ENCODE assay signal across 30 cellular contexts in the genomic region with DNA sequence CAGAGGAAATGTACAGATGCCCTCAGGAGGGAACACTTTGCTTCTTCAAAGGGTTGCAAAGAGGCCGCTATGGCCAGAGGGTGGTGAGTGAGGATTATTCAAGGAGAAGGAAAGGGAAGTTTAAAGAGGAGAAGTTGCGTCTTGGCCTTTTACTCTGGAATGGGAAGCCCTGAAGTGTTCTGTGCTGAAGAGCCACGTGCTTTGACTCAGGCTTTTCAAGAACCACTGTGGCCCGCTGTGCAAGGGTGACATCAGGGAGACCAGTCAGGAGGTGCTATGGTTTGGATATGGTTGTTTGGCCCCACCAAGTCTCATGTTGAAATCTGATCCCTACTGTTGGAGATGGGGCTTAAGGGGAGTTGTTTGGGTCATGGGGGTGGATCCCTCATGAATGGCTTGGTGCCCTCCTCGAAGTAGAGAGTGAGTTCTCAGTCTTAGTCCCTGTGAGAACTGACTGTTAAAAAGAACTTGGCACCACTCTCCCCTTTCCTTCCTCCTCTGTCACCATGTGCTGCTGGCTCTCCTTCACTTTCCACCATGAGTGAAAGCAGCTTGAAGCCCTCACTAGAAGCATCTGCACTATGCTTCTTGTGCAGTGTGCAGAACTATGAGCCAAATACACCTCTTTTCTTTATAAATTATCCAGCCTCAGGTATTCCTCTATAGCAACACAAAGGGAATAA.
DNase-seq lines count a peak whose midpoint lies in the region; ATAC-seq, FAIRE-seq and TF ChIP-seq lines count a peak whose summit lies in the region.
"Had no signal": no experiment of that assay in that cellular context is flagged by ENCODE, and none has a peak within 500 bp of the region (broad histone marks: within the 10 kb centered on the region; RNA-seq: fewer than 3 reads in every experiment).

No MANE protein-coding gene starts in this region.

- TF ChIP-seq POLR2A in K562 (conservative IDR thresholded peaks at IDR 0.05), result no peak
- no peak for TF ChIP-seq POLR2A in HepG2 (IDR thresholded peaks at IDR 0.05; ENCODE audit: insufficient read depth in 1 of 2, low read depth in 2 of 2, low read length in 2 of 2)
- TF ChIP-seq POLR2A in gastrocnemius medialis (IDR thresholded peaks at IDR 0.05), result no peak

- no peak overlapping the region for H3K4me3 Mint-ChIP-seq in activated naive CD8-positive, alpha-beta T cell treated with anti-CD3 and anti-CD28 coated beads, Interleukin-2, amount 10 ng/mL, durations not matched to agents 7 days and 5 days
- no peak overlapping the region for H3K4me3 Mint-ChIP-seq in activated naive CD8-positive, alpha-beta T cell treated with anti-CD3 and anti-CD28 coated beads, Interleukin-2, amount 50 U/mL, for 24 hours
- H3K4me3 Mint-ChIP-seq in activated CD4-positive, alpha-beta memory T cell treated with anti-CD3 and anti-CD28 coated beads for 36 hours, result no peak overlapping the region
- no peak overlapping the region for H3K4me3 Mint-ChIP-seq in activated CD4-positive, alpha-beta T cell treated with anti-CD3 and anti-CD28 coated beads, Interleukin-2, amount 10 ng/mL, durations not matched to agents 7 days and 5 days
- H3K4me3 Mint-ChIP-seq: activated CD4-positive, alpha-beta memory T cell treated with anti-CD3 and anti-CD28 coated beads, Interleukin-2, amount 10 ng/mL, durations not matched to agents 7 days and 5 days; activated naive CD8-positive, alpha-beta T cell; GM23338; neural crest cell had no signal

- H3K27ac ChIP-seq in K562 (ENCODE audit: extremely low read depth, low read depth, low read length) (no peak overlapping the region), HepG2 (ENCODE audit: extremely low read length, insufficient read depth, low read length) (no peak overlapping the region), gastrocnemius medialis (no peak overlapping the region)
- H3K27ac ChIP-seq: 22Rv1, C4-2B, dorsolateral prefrontal cortex, parathyroid adenoma, Peyer's patch, suprapubic skin, vagina had no signal

- H4K20me1 ChIP-seq in K562 (replicated peaks; ENCODE audit: control insufficient read depth, insufficient read depth, low read length) (no peaks in the 10 kb centered on the region), HepG2 (ENCODE audit: insufficient read depth, low read length) (no peaks in the 10 kb centered on the region)

- no peak overlapping the region for H3K4me3 ChIP-seq in K562
- no peak overlapping the region for H3K4me3 ChIP-seq in HepG2 (replicated peaks in 1 of 3; ENCODE audit: insufficient read depth in 1 of 3, low read depth in 2 of 3, low read length in 3 of 3)
- H3K4me3 ChIP-seq in gastrocnemius medialis, result no peak overlapping the region
- H3K4me3 ChIP-seq: dorsolateral prefrontal cortex, GM12878, GM23338, Peyer's patch, SJSA1, suprapubic skin, vagina had no signal

- no peak for DNase-seq in activated naive CD8-positive, alpha-beta T cell treated with anti-CD3 and anti-CD28 coated beads, Interleukin-2, amount 10 ng/mL, durations not matched to agents 7 days and 5 days
- no peak for DNase-seq in activated naive CD8-positive, alpha-beta T cell treated with anti-CD3 and anti-CD28 coated beads, Interleukin-2, amount 50 U/mL, for 24 hours
- DNase-seq in K562 (ENCODE audit: extremely low read depth in 1 of 4, low spot score in 3 of 4), result no peak
- no peak for DNase-seq in HepG2 (ENCODE audit: low spot score)
- peak; percentile 5 to 27 for DNase-seq in gastrocnemius medialis
- no peak for DNase-seq in activated CD4-positive, alpha-beta memory T cell treated with anti-CD3 and anti-CD28 coated beads for 36 hours
- DNase-seq in activated CD4-positive, alpha-beta T cell treated with anti-CD3 and anti-CD28 coated beads, Interleukin-2, amount 10 ng/mL, durations not matched to agents 7 days and 5 days, result no peak
- DNase-seq in NCI-H1048 (lab: John Stamatoyannopoulos, UW), result no peak
- DNase-seq: activated CD4-positive, alpha-beta memory T cell treated with anti-CD3 and anti-CD28 coated beads, Interleukin-2, amount 10 ng/mL, durations not matched to agents 7 days and 5 days; activated CD4-positive, CD25-positive, alpha-beta regulatory T cell; activated CD8-positive, alpha-beta memory T cell treated with anti-CD3 and anti-CD28 coated beads, Interleukin-2, amount 50 U/mL, for 48 hours; cerebellar nuclear complex; dorsolateral prefrontal cortex; islet precursor cell; NCI-H2029 treated with DMSO at 0.1 percent for 48 hours; NCI-H2227 treated with DMSO at 0.1 percent for 48 hours; NCI-H526 treated with DMSO at 0.1 percent for 48 hours; Peyer's patch; stimulated activated CD4-positive, alpha-beta T cell treated with anti-CD3 and anti-CD28 coated beads, Interleukin-4, amount 100 ng/mL, for 4 hours; stimulated activated naive CD4-positive, alpha-beta T cell had no signal

- H3K4me1 ChIP-seq in K562 (replicated peaks in 1 of 2; ENCODE audit: control insufficient read depth in 2 of 2, insufficient read depth in 2 of 2, low read length in 2 of 2) (no peaks in the 10 kb centered on the region; a peak in 1 of 5 replicates), HepG2 (ENCODE audit: insufficient read depth, low read length) (no peaks in the 10 kb centered on the region), gastrocnemius medialis (no peaks in the 10 kb centered on the region)
- H3K4me1 ChIP-seq: parathyroid adenoma, Peyer's patch, suprapubic skin had no signal

- CTCF ChIA-PET in K562 (lab: Yijun Ruan, JAX; ENCODE audit: low intra/inter-chr PET ratio), result no interaction called here
- CTCF ChIA-PET in HepG2 (lab: Yijun Ruan, JAX; ENCODE audit: low intra/inter-chr PET ratio, low total read pairs), result no interaction called here
- CTCF ChIA-PET in activated CD4-positive, alpha-beta memory T cell treated with anti-CD3 and anti-CD28 coated beads for 36 hours (lab: Charles Lee), result no interaction called here
- CTCF ChIA-PET in activated CD4-positive, alpha-beta T cell treated with anti-CD3 and anti-CD28 coated beads, Interleukin-2, amount 10 ng/mL, durations not matched to agents 7 days and 5 days (lab: Charles Lee), result no interaction called here

- H3K27me3 ChIP-seq in K562 (ENCODE audit: control insufficient read depth in 2 of 2, insufficient read depth in 2 of 2, low read length in 2 of 2) (no peaks in the 10 kb centered on the region), HepG2 (ENCODE audit: control insufficient read depth in 1 of 2, insufficient read depth in 2 of 2, low read length in 2 of 2) (no peaks in the 10 kb centered on the region), gastrocnemius medialis (no peaks in the 10 kb centered on the region)
- H3K27me3 ChIP-seq: dorsolateral prefrontal cortex, Peyer's patch, SJSA1, suprapubic skin, vagina had no signal

- in situ Hi-C loops in K562 (cut with MboI), result no loop called here
- in situ Hi-C loops in HepG2 (cut with HindIII; ENCODE audit: extremely low pct_ligation_motif_present, low pct_unique_long_range_greater_than_20kb), result no loop called here
- in situ Hi-C loops in gastrocnemius medialis (cut with MboI; ENCODE audit: low sequenced_read_pairs in 4 of 4), result no loop called here

- ATAC-seq in activated naive CD8-positive, alpha-beta T cell treated with anti-CD3 and anti-CD28 coated beads, Interleukin-2, amount 10 ng/mL, durations not matched to agents 7 days and 5 days (ENCODE audit: low read depth), result no peak
- ATAC-seq in activated naive CD8-positive, alpha-beta T cell treated with anti-CD3 and anti-CD28 coated beads, Interleukin-2, amount 50 U/mL, for 24 hours, result no peak
- ATAC-seq in K562 (peak; percentile 31; the same call in 2 of the 3 replicates), HepG2 (no peak), gastrocnemius medialis (no peak)
- ATAC-seq: GM12878, GM23338 had no signal

- H3K36me3 ChIP-seq in K562 (ENCODE audit: control insufficient read depth, insufficient read depth, low read length) (no peaks in the 10 kb centered on the region), HepG2 (replicated peaks in 1 of 2; ENCODE audit: control insufficient read depth in 1 of 2, insufficient read depth in 2 of 2, low read length in 2 of 2) (no peaks in the 10 kb centered on the region; a peak in 1 of 5 replicates), gastrocnemius medialis (no peaks in the 10 kb centered on the region)
- H3K36me3 ChIP-seq: Peyer's patch, suprapubic skin, vagina had no signal

- H3K9me1 ChIP-seq in K562 (ENCODE audit: control insufficient read depth, insufficient read depth, low read length), result no peaks in the 10 kb centered on the region

- intact Hi-C loops in K562 (cut with micrococcal nuclease), result no loop called here
- intact Hi-C loops in HepG2 (cut with micrococcal nuclease; ENCODE audit: unreplicated experiment), result no loop called here
- intact Hi-C loops in gastrocnemius medialis (cut with DNase I; ENCODE audit: low total_unique reads), result no loop called here
- intact Hi-C loops in activated CD4-positive, alpha-beta memory T cell treated with anti-CD3 and anti-CD28 coated beads for 36 hours (cut with micrococcal nuclease), result no loop called here

- peaks cover 9% of the 10 kb centered on the region for H3K4me1 Mint-ChIP-seq in activated naive CD8-positive, alpha-beta T cell treated with anti-CD3 and anti-CD28 coated beads, Interleukin-2, amount 10 ng/mL, durations not matched to agents 7 days and 5 days
- H3K4me1 Mint-ChIP-seq in activated naive CD8-positive, alpha-beta T cell treated with anti-CD3 and anti-CD28 coated beads, Interleukin-2, amount 50 U/mL, for 24 hours, result no peaks in the 10 kb centered on the region
- no peaks in the 10 kb centered on the region for H3K4me1 Mint-ChIP-seq in activated CD4-positive, alpha-beta memory T cell treated with anti-CD3 and anti-CD28 coated beads for 36 hours (ENCODE audit: low read depth)
- H3K4me1 Mint-ChIP-seq in activated CD4-positive, alpha-beta T cell treated with anti-CD3 and anti-CD28 coated beads, Interleukin-2, amount 10 ng/mL, durations not matched to agents 7 days and 5 days, result peaks cover 12% of the 10 kb centered on the region
- H3K4me1 Mint-ChIP-seq: neural crest cell had no signal

- FAIRE-seq in K562 (lab: Jason Lieb, UNC) (peak; percentile 23), HepG2 (lab: Jason Lieb, UNC) (no peak)
- FAIRE-seq: GM12878 had no signal

- TF ChIP-seq CTCF in K562 (IDR thresholded peaks at IDR 0.05 in 2 of 3, conservative IDR thresholded peaks at IDR 0.05 in 1 of 3; ENCODE audit: insufficient read depth in 2 of 3, low read depth in 1 of 3, low read length in 3 of 3) (no peak), HepG2 (CRISPR knock-in tag; IDR thresholded peaks at IDR 0.05) (no peak), gastrocnemius medialis (IDR thresholded peaks at IDR 0.05 in 4 of 5, conservative IDR thresholded peaks at IDR 0.05 in 1 of 5) (no peak)

- H3K9ac ChIP-seq in K562 (ENCODE audit: insufficient read depth in 1 of 2, low read depth in 2 of 2, low read length in 2 of 2) (no peak overlapping the region), HepG2 (ENCODE audit: insufficient read depth, low read depth, low read length) (no peak overlapping the region)
- H3K9ac ChIP-seq: parathyroid adenoma had no signal

- peaks cover 31% of the 10 kb centered on the region for H3K36me3 Mint-ChIP-seq in activated naive CD8-positive, alpha-beta T cell treated with anti-CD3 and anti-CD28 coated beads, Interleukin-2, amount 10 ng/mL, durations not matched to agents 7 days and 5 days
- H3K36me3 Mint-ChIP-seq in activated naive CD8-positive, alpha-beta T cell treated with anti-CD3 and anti-CD28 coated beads, Interleukin-2, amount 50 U/mL, for 24 hours (ENCODE audit: low read depth), result peaks cover 4% of the 10 kb centered on the region
- H3K36me3 Mint-ChIP-seq in activated CD4-positive, alpha-beta memory T cell treated with anti-CD3 and anti-CD28 coated beads for 36 hours, result peaks cover 2% of the 10 kb centered on the region
- peaks cover 19% of the 10 kb centered on the region for H3K36me3 Mint-ChIP-seq in activated CD4-positive, alpha-beta T cell treated with anti-CD3 and anti-CD28 coated beads, Interleukin-2, amount 10 ng/mL, durations not matched to agents 7 days and 5 days (ENCODE audit: low read depth)

- H3K9me3 ChIP-seq in K562 (replicated peaks; ENCODE audit: control insufficient read depth, insufficient read depth, low read depth, low read length), result no peaks in the 10 kb centered on the region
- H3K9me3 ChIP-seq in HepG2 (ENCODE audit: low read length), result no peaks in the 10 kb centered on the region
- H3K9me3 ChIP-seq in gastrocnemius medialis, result no peaks in the 10 kb centered on the region
- H3K9me3 ChIP-seq: Peyer's patch, SJSA1, suprapubic skin, vagina had no signal

- no peak overlapping the region for H3K4me2 ChIP-seq in K562 (ENCODE audit: insufficient read depth, low read length)
- H3K4me2 ChIP-seq in HepG2 (ENCODE audit: low read depth, low read length), result no peak overlapping the region
- H3K4me2 ChIP-seq: GM23338 had no signal

- no TSS peak for BruUV-seq in K562 (replicated peaks; lab: Mats Ljungman, UMichigan)
- BruUV-seq in HepG2 (replicated peaks; lab: Mats Ljungman, UMichigan), result no TSS peak

- H3K27me3 Mint-ChIP-seq in activated naive CD8-positive, alpha-beta T cell treated with anti-CD3 and anti-CD28 coated beads, Interleukin-2, amount 10 ng/mL, durations not matched to agents 7 days and 5 days, result no peaks in the 10 kb centered on the region
- no peaks in the 10 kb centered on the region for H3K27me3 Mint-ChIP-seq in activated naive CD8-positive, alpha-beta T cell treated with anti-CD3 and anti-CD28 coated beads, Interleukin-2, amount 50 U/mL, for 24 hours
- no peaks in the 10 kb centered on the region for H3K27me3 Mint-ChIP-seq in activated CD4-positive, alpha-beta memory T cell treated with anti-CD3 and anti-CD28 coated beads for 36 hours
- H3K27me3 Mint-ChIP-seq in activated CD4-positive, alpha-beta T cell treated with anti-CD3 and anti-CD28 coated beads, Interleukin-2, amount 10 ng/mL, durations not matched to agents 7 days and 5 days, result no peaks in the 10 kb centered on the region
- H3K27me3 Mint-ChIP-seq: activated CD4-positive, alpha-beta memory T cell treated with anti-CD3 and anti-CD28 coated beads, Interleukin-2, amount 10 ng/mL, durations not matched to agents 7 days and 5 days; activated naive CD8-positive, alpha-beta T cell had no signal

- TF ChIP-seq EP300 in K562 (IDR thresholded peaks at IDR 0.05; ENCODE audit: low read length) (no peak), HepG2 (IDR thresholded peaks at IDR 0.05; ENCODE audit: low read depth in 2 of 2, low read length in 2 of 2) (no peak), HepG2 (CRISPR knock-in tag; IDR thresholded peaks at IDR 0.05; ENCODE audit: borderline replicate concordance) (no peak)

- no peaks in the 10 kb centered on the region for H3K79me2 ChIP-seq in K562 (ENCODE audit: control insufficient read depth, insufficient read depth, low read length)
- H3K79me2 ChIP-seq in HepG2 (ENCODE audit: insufficient read depth, low read length), result no peaks in the 10 kb centered on the region
- H3K79me2 ChIP-seq: parathyroid adenoma had no signal

- TF ChIP-seq RAD21 in K562 (CRISPR knock-in tag; conservative IDR thresholded peaks at IDR 0.05 in 1 of 2, IDR thresholded peaks at IDR 0.05 in 1 of 2), result no peak
- TF ChIP-seq RAD21 in HepG2 (CRISPR knock-in tag; IDR thresholded peaks at IDR 0.05), result no peak

- peak overlapping the region; percentile 8 for H3K27ac Mint-ChIP-seq in activated naive CD8-positive, alpha-beta T cell treated with anti-CD3 and anti-CD28 coated beads, Interleukin-2, amount 10 ng/mL, durations not matched to agents 7 days and 5 days
- H3K27ac Mint-ChIP-seq in activated naive CD8-positive, alpha-beta T cell treated with anti-CD3 and anti-CD28 coated beads, Interleukin-2, amount 50 U/mL, for 24 hours, result no peak overlapping the region
- no peak overlapping the region for H3K27ac Mint-ChIP-seq in activated CD4-positive, alpha-beta memory T cell treated with anti-CD3 and anti-CD28 coated beads for 36 hours
- H3K27ac Mint-ChIP-seq in activated CD4-positive, alpha-beta T cell treated with anti-CD3 and anti-CD28 coated beads, Interleukin-2, amount 10 ng/mL, durations not matched to agents 7 days and 5 days, result no peak overlapping the region
- H3K27ac Mint-ChIP-seq: activated CD4-positive, alpha-beta memory T cell treated with anti-CD3 and anti-CD28 coated beads, Interleukin-2, amount 10 ng/mL, durations not matched to agents 7 days and 5 days; activated naive CD8-positive, alpha-beta T cell; GM23338 had no signal

- H2AFZ ChIP-seq in K562 (ENCODE audit: low read depth, low read length) (no peak overlapping the region), HepG2 (ENCODE audit: low read length) (no peak overlapping the region)
- H2AFZ ChIP-seq: GM23338, parathyroid adenoma had no signal

- POLR2A ChIA-PET in activated naive CD8-positive, alpha-beta T cell treated with anti-CD3 and anti-CD28 coated beads, Interleukin-2, amount 10 ng/mL, durations not matched to agents 7 days and 5 days (lab: Charles Lee), result no interaction called here
- POLR2A ChIA-PET in K562 (lab: Yijun Ruan, JAX) (interaction anchor here (0.7 kb wide), 1 partner anchor 14 kb away, joined by 3 read pairs; no protein-coding TSS in a partner anchor), HepG2 (lab: Yijun Ruan, JAX) (no interaction called here)
- POLR2A ChIA-PET in activated CD4-positive, alpha-beta memory T cell treated with anti-CD3 and anti-CD28 coated beads for 36 hours (lab: Charles Lee), result no interaction called here
- POLR2A ChIA-PET in activated CD4-positive, alpha-beta T cell treated with anti-CD3 and anti-CD28 coated beads, Interleukin-2, amount 10 ng/mL, durations not matched to agents 7 days and 5 days (lab: Charles Lee), result no interaction called here

- H3K9me3 Mint-ChIP-seq in activated naive CD8-positive, alpha-beta T cell treated with anti-CD3 and anti-CD28 coated beads, Interleukin-2, amount 10 ng/mL, durations not matched to agents 7 days and 5 days, result no peaks in the 10 kb centered on the region
- no peaks in the 10 kb centered on the region for H3K9me3 Mint-ChIP-seq in activated naive CD8-positive, alpha-beta T cell treated with anti-CD3 and anti-CD28 coated beads, Interleukin-2, amount 50 U/mL, for 24 hours
- H3K9me3 Mint-ChIP-seq in activated CD4-positive, alpha-beta memory T cell treated with anti-CD3 and anti-CD28 coated beads for 36 hours, result no peaks in the 10 kb centered on the region
- H3K9me3 Mint-ChIP-seq in activated CD4-positive, alpha-beta T cell treated with anti-CD3 and anti-CD28 coated beads, Interleukin-2, amount 10 ng/mL, durations not matched to agents 7 days and 5 days, result no peaks in the 10 kb centered on the region
- H3K9me3 Mint-ChIP-seq: activated CD4-positive, alpha-beta memory T cell treated with anti-CD3 and anti-CD28 coated beads, Interleukin-2, amount 10 ng/mL, durations not matched to agents 7 days and 5 days; GM23338; neural crest cell had no signal

- WGBS in K562 (ENCODE audit: insufficient coverage, low coverage, missing lambda C conversion rate), result 14% methylated on average over 5 of the region's 5 CpGs
- WGBS in HepG2 (ENCODE audit: low lambda C conversion rate), result 91% methylated on average over 5 of the region's 5 CpGs

Comparison
In these comparisons a context has a peak if more than half of its experiments do, and no peak if none do; other contexts are left out.
1. DNase-seq: peak in gastrocnemius medialis (2 of 2); none in activated naive CD8-positive, alpha-beta T cell treated with anti-CD3 and anti-CD28 coated beads, Interleukin-2, amount 10 ng/mL, durations not matched to agents 7 days and 5 days (single experiment), activated naive CD8-positive, alpha-beta T cell treated with anti-CD3 and anti-CD28 coated beads, Interleukin-2, amount 50 U/mL, for 24 hours (single experiment), K562 (0 of 4), HepG2 (single experiment), activated CD4-positive, alpha-beta memory T cell treated with anti-CD3 and anti-CD28 coated beads for 36 hours (single experiment), activated CD4-positive, alpha-beta T cell treated with anti-CD3 and anti-CD28 coated beads, Interleukin-2, amount 10 ng/mL, durations not matched to agents 7 days and 5 days (single experiment) and NCI-H1048 (single experiment).